In the genomic region with DNA sequence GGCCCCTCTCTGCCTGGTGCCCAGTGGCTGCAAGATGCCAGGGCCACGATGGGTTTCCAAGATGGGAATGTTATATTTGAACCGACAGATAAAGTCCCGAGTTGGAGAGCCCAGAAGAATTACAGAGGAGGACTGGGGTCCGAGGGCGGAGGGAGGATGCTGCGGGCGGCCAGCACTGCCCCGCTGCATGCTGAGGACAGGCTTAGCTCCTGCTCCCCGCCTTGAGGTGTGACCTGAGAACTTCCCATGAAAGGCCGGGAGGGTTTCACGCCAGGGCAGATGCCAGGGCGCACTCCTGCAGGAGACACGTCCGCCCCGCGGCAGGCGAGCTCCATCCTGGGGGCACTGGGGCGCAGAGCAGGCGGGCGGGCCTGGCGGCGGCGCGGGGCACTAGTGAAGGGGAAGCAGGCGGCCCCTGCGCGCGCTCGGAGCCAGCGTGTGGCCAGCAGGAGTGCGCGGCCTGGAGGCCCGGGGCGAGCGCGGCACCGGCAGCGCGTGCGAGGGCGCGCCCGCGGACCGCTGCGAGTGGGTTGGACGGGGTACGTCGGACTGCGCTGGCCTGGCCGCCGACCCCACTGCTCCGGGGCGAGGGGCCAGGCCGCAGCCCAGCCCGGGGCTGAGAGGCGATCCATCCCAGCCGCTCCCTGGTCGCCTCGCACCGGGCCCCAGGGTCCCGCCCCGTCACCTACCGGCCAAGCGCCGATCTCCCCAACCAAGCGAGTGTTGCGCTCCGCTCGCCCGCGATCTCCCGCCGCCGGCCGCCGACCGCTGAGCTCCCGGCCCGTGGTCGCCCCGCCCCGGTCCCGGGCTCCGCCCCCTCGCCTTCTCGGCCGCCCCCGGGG, we compare ENCODE assay signal across 8 cellular contexts. TPM values are rescaled to one million over a fixed set of nuclear protein-coding genes. Genes with fewer than 3 reads are reported as not detected.
DNase-seq lines count a peak whose midpoint lies in the region; ATAC-seq and TF ChIP-seq lines count a peak whose summit lies in the region.

A gene (minus strand): TSS at position 750 of the 842 bp plus-strand sequence. CDS start 26,275 bp downstream, outside the sequence.

- intact Hi-C loops in sigmoid colon (cut with DNase I), result loop anchor here (2.0 to 5.0 kb wide), 3 partner anchors 40 to 169 kb away; a partner anchor contains a TSS

- H3K27me3 Mint-ChIP-seq in T-helper 2 cell treated with Interferon-gamma antibody and Interleukin-4, amounts not matched to agents 5 μg/mL and 100 μg/mL, for 36 hours (ENCODE audit: low read depth), result no peaks in the 10 kb centered on the region

- peaks cover 65% of the 10 kb centered on the region for H3K4me1 Mint-ChIP-seq in T-helper 2 cell treated with Interferon-gamma antibody and Interleukin-4, amounts not matched to agents 5 μg/mL and 100 μg/mL, for 36 hours (ENCODE audit: low read depth)

- peaks cover 50% of the 10 kb centered on the region for H3K79me2 ChIP-seq in Karpas-422 (ENCODE audit: low read length)

- peak; percentile 92 for DNase-seq in DMS53 (lab: John Stamatoyannopoulos, UW)
- DNase-seq in Karpas-422, result peak; percentile 92
- no peak for DNase-seq in T-helper 2 cell treated with Interferon-gamma antibody and Interleukin-4, amounts not matched to agents 5 μg/mL and 100 μg/mL, for 36 hours (ENCODE audit: low spot score)
- peak; percentile 71 for DNase-seq in astrocyte of the spinal cord (ENCODE audit: low read depth, low spot score)
- DNase-seq in hypothalamus (lab: John Stamatoyannopoulos, UW), result peak in 32 of 51 donors; percentile 27 to 85 (median 65)
- peak; percentile 89 for DNase-seq in sigmoid colon
- no peak for DNase-seq in cortex of kidney (lab: John Stamatoyannopoulos, UW)

- peak; percentile 12 for TF ChIP-seq CTCF in astrocyte of the spinal cord (IDR thresholded peaks at IDR 0.05; ENCODE audit: low read depth, low read length)
- TF ChIP-seq CTCF in sigmoid colon (IDR thresholded peaks at IDR 0.05), result no peak

- H3K36me3 Mint-ChIP-seq in T-helper 2 cell treated with Interferon-gamma antibody and Interleukin-4, amounts not matched to agents 5 μg/mL and 100 μg/mL, for 36 hours (ENCODE audit: low read depth), result peaks cover 31% of the 10 kb centered on the region

- H3K27ac Mint-ChIP-seq in T-helper 2 cell treated with Interferon-gamma antibody and Interleukin-4, amounts not matched to agents 5 μg/mL and 100 μg/mL, for 36 hours, result peak within 1 kb of the TSS; percentile 98

- H3K4me3 ChIP-seq in Karpas-422 (ENCODE audit: low read length) (peak within 1 kb of the TSS; percentile 91), astrocyte of the spinal cord (ENCODE audit: low read depth, low read length) (peak within 1 kb of the TSS; percentile 98), sigmoid colon (peak within 1 kb of the TSS; percentile 70 to 93 (median 86))

- H3K4me2 ChIP-seq in Karpas-422 (ENCODE audit: low read depth, low read length, poor library complexity, severe bottlenecking), result peak within 1 kb of the TSS; percentile 91

- H3K9me2 ChIP-seq in Karpas-422 (replicated peaks; ENCODE audit: insufficient read depth, low read length), result no peaks in the 10 kb centered on the region

- H3K4me1 ChIP-seq in Karpas-422 (ENCODE audit: low read length) (peaks cover 54% of the 10 kb centered on the region), sigmoid colon (peaks cover 2 to 90% (median 76%) of the 10 kb centered on the region in 4 donors)

- H3K4me3 Mint-ChIP-seq in T-helper 2 cell treated with Interferon-gamma antibody and Interleukin-4, amounts not matched to agents 5 μg/mL and 100 μg/mL, for 36 hours, result peak within 1 kb of the TSS; percentile 91

- in situ Hi-C loops in astrocyte of the spinal cord (cut with HindIII; ENCODE audit: low sequenced_read_pairs), result no loop called here

- peaks cover 13% of the 10 kb centered on the region; the same call in 1 of the 2 replicates for H4K20me1 ChIP-seq in Karpas-422 (ENCODE audit: insufficient read depth, low read depth, low read length)

- peak within 1 kb of the TSS; percentile 89 for H2AFZ ChIP-seq in Karpas-422 (ENCODE audit: low read length)

- no peak for TF ChIP-seq EP300 in sigmoid colon (IDR thresholded peaks at IDR 0.05)

- TF ChIP-seq POLR2A in sigmoid colon (IDR thresholded peaks at IDR 0.05), result peak; percentile 61 to 72

- peak within 1 kb of the TSS; percentile 95 for H3K27ac ChIP-seq in Karpas-422 (ENCODE audit: low read length)
- peak within 1 kb of the TSS; percentile 95 to 98 (median 97) for H3K27ac ChIP-seq in sigmoid colon

- ATAC-seq in GM21515 (IDR thresholded peaks at IDR 0.05; ENCODE audit: unreplicated experiment), result peak; percentile 20

- no peaks in the 10 kb centered on the region for H3K27me3 ChIP-seq in Karpas-422 (ENCODE audit: low read length)
- H3K27me3 ChIP-seq in sigmoid colon, result no peaks in the 10 kb centered on the region

- H3K36me3 ChIP-seq in Karpas-422 (ENCODE audit: insufficient read depth, low read length), result peaks cover 13% of the 10 kb centered on the region; the same call in 1 of the 2 replicates
- H3K36me3 ChIP-seq in sigmoid colon, result no peaks in the 10 kb centered on the region

- H3K9ac ChIP-seq in Karpas-422 (ENCODE audit: low read length), result peak within 1 kb of the TSS; percentile 94

- no peaks in the 10 kb centered on the region for H3K9me3 ChIP-seq in Karpas-422 (ENCODE audit: low read length)
- no peaks in the 10 kb centered on the region for H3K9me3 ChIP-seq in sigmoid colon

- WGBS in sigmoid colon, 2 donors, result 0 to 1% methylated on average over 89 of the region's 89 CpGs

- no peaks in the 10 kb centered on the region for H3K9me3 Mint-ChIP-seq in T-helper 2 cell treated with Interferon-gamma antibody and Interleukin-4, amounts not matched to agents 5 μg/mL and 100 μg/mL, for 36 hours

RNA-seq across cellular contexts. Expression of the gene that starts here (rescaled TPM):
- total RNA-seq in Karpas-422 (2014; rRNA removed; shearing (Covaris generic); ENCODE audit: low replicate concordance), result 7.6 and 12.0 TPM in 2 replicates
- total RNA-seq in sigmoid colon, result 10 to 100 TPM in 3 of 4 donors, 1 to 10 TPM in 1; 9.2 to 28.5 (median 14.1) TPM
- polyA plus RNA-seq in sigmoid colon, result 10 to 100 TPM in 1 of 3 donors, 1 to 10 TPM in 2; 7.2 to 20.8 (median 9.0) TPM

Comparison
In these comparisons a context has a peak if more than half of its experiments do, and no peak if none do; other contexts are left out.
1. DNase-seq: peak in DMS53 (single experiment), Karpas-422 (single experiment), astrocyte of the spinal cord (single experiment), hypothalamus (32 of 51) and sigmoid colon (single experiment); none in T-helper 2 cell treated with Interferon-gamma antibody and Interleukin-4, amounts not matched to agents 5 μg/mL and 100 μg/mL, for 36 hours (single experiment) and cortex of kidney (single experiment).
2. Peak in every context shown above with its lines, with median percentiles within 50 percentile points of each other: H3K4me3 ChIP-seq.